7 cellular contexts compared by ENCODE assay signal in the genomic region with DNA sequence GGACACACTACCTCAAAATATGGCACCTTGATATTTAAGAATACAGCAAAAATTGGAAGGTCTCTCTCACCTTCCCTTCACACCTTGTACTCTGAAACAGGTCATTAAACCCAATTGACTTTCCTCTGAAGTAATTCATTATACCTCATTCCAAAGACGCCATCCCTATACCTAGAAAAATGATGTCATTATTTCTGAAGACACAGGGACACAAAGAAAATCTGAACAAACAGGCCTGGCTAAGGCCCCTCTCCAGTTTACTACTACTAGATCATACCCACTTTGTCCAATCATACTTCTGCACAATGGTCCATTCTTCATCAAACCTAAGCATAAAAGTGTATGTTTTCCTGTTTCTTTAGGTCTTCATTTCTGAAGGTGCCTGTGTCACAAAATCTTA.
"Had no signal": no experiment of that assay in that cellular context is flagged by ENCODE, and none has a peak within 500 bp of the region (broad histone marks: within the 10 kb centered on the region; RNA-seq: fewer than 3 reads in every experiment).

No MANE protein-coding gene starts in this region.

- DNase-seq: IMR-90, KBM-7, KG1 had no signal

- ATAC-seq: K562 had no signal

- H3K4me1 Mint-ChIP-seq: IgD-negative memory B cell had no signal

- H3K4me3 ChIP-seq: K562 had no signal

- H3K27me3 Mint-ChIP-seq: IgD-negative memory B cell had no signal

- FAIRE-seq: HTR-8/SVneo, K562 had no signal

- H3K4me3 Mint-ChIP-seq: IgD-negative memory B cell had no signal

- H3K36me3 Mint-ChIP-seq: IgD-negative memory B cell had no signal

- H3K27ac Mint-ChIP-seq: IgD-negative memory B cell had no signal

- H3K27ac ChIP-seq: HL-60 had no signal
